30 cellular contexts compared by ENCODE assay signal in genomic region chr6:169201985-169202384, GRCh38. TPM values are rescaled to one million over a fixed set of nuclear protein-coding genes. Genes with fewer than 3 reads are reported as not detected.
"Had no signal": no experiment of that assay in that cellular context is flagged by ENCODE, and none has a peak within 500 bp of the region (broad histone marks: within the 10 kb centered on the region; RNA-seq: fewer than 3 reads in every experiment).

No MANE protein-coding gene starts in this region.

- H3K4me3 ChIP-seq: neural progenitor cell, ovary, psoas muscle, skin epidermis, smooth muscle cell, spleen, suprapubic skin, testis, tibial artery, transverse colon, upper lobe of right lung, uterus had no signal

- ATAC-seq: naive thymus-derived CD4-positive, alpha-beta T cell; psoas muscle; right cardiac atrium; sciatic nerve; stimulated activated memory B cell treated with anti-CD40 and anti-IgM and Interleukin-4, amounts not matched to agents 10 μg/mL and 1 μg/mL and 100 μg/mL, for 72 hours; upper lobe of right lung had no signal

- H3K9me3 ChIP-seq: ovary, psoas muscle, suprapubic skin, testis, tibial artery, uterus had no signal

- H3K27me3 Mint-ChIP-seq: progenitor cell of endocrine pancreas; stimulated activated memory B cell treated with anti-CD40 and anti-IgM and Interleukin-4, amounts not matched to agents 10 μg/mL and 1 μg/mL and 100 μg/mL, for 72 hours; stimulated activated naive CD8-positive, alpha-beta T cell treated with anti-CD3 and anti-CD28 coated beads, Interleukin-15, Interleukin-2, amounts not matched to agents 100 ng/mL and 50 ng/mL, for 24 hours had no signal

- H3K27ac Mint-ChIP-seq: naive thymus-derived CD4-positive, alpha-beta T cell; natural killer cell; nephron; neural progenitor cell; progenitor cell of endocrine pancreas; stimulated activated memory B cell treated with anti-CD40 and anti-IgM and Interleukin-4, amounts not matched to agents 10 μg/mL and 1 μg/mL and 100 μg/mL, for 72 hours; stimulated activated naive CD8-positive, alpha-beta T cell treated with anti-CD3 and anti-CD28 coated beads, Interleukin-15, Interleukin-2, amounts not matched to agents 100 ng/mL and 50 ng/mL, for 24 hours; type B pancreatic cell had no signal

- H3K9ac ChIP-seq: neural progenitor cell, parathyroid adenoma had no signal

- H3K27ac ChIP-seq: neural progenitor cell, ovary, parathyroid adenoma, psoas muscle, spleen, suprapubic skin, testis, tibial artery, transverse colon, upper lobe of right lung, uterus had no signal

- H3K4me1 Mint-ChIP-seq: naive thymus-derived CD4-positive, alpha-beta T cell; natural killer cell; nephron; neural progenitor cell; stimulated activated memory B cell treated with anti-CD40 and anti-IgM and Interleukin-4, amounts not matched to agents 10 μg/mL and 1 μg/mL and 100 μg/mL, for 72 hours had no signal

- H3K36me3 ChIP-seq: neural progenitor cell, ovary, spleen, suprapubic skin, tibial artery, transverse colon, upper lobe of right lung, uterus had no signal

- H2AFZ ChIP-seq: neural progenitor cell, parathyroid adenoma had no signal

- H3K4me3 Mint-ChIP-seq: naive thymus-derived CD4-positive, alpha-beta T cell; natural killer cell; nephron; neural progenitor cell; stimulated activated memory B cell treated with anti-CD40 and anti-IgM and Interleukin-4, amounts not matched to agents 10 μg/mL and 1 μg/mL and 100 μg/mL, for 72 hours; stimulated activated naive CD8-positive, alpha-beta T cell treated with anti-CD3 and anti-CD28 coated beads, Interleukin-15, Interleukin-2, amounts not matched to agents 100 ng/mL and 50 ng/mL, for 24 hours; type B pancreatic cell had no signal

- H3K9me3 Mint-ChIP-seq: type B pancreatic cell had no signal

- H3K4me2 ChIP-seq: neural progenitor cell, smooth muscle cell had no signal

- H3K27me3 ChIP-seq: neural progenitor cell, ovary, spleen, suprapubic skin, testis, tibial artery, transverse colon, upper lobe of right lung, uterus had no signal

- H3K36me3 Mint-ChIP-seq: type B pancreatic cell had no signal

- DNase-seq: naive thymus-derived CD4-positive, alpha-beta T cell; natural killer cell; occipital lobe; ovary; psoas muscle; right cardiac atrium; spleen; stimulated activated CD4-positive, alpha-beta T cell treated with anti-CD3 and anti-CD28 coated beads, Interleukin-12 subunit alpha, Interleukin-12 subunit beta, amount 100 ng/mL, for 4 hours; stimulated activated CD4-positive, alpha-beta T cell treated with anti-CD3 and anti-CD28 coated beads, Interleukin-1b, Interleukin-23, amount 100 ng/mL, for 48 hours; stimulated activated CD4-positive, alpha-beta T cell treated with anti-CD3 and anti-CD28 coated beads, Interleukin-4, amount 100 ng/mL, for 1 hour; stimulated activated CD4-positive, alpha-beta T cell treated with anti-CD3 and anti-CD28 coated beads, Interleukin-4, amount 100 ng/mL, for 4 hours; stimulated activated CD8-positive, alpha-beta memory T cell treated with anti-CD3 and anti-CD28 coated beads, Interleukin-4, amount 100 ng/mL, for 48 hours; stimulated activated naive CD4-positive, alpha-beta T cell; substantia nigra; testis; tibial artery; transverse colon; upper lobe of right lung; uterus had no signal

- H3K4me1 ChIP-seq: neural progenitor cell, parathyroid adenoma, psoas muscle, spleen, testis, upper lobe of right lung had no signal

RNA-seq across cellular contexts. Expression of gene THBS2, which starts 51.7 kb away (rescaled TPM):
- total RNA-seq: naive thymus-derived CD4-positive, alpha-beta T cell; natural killer cell; progenitor cell of endocrine pancreas had no signal
